Comparison of ENCODE assay signal across 12 cellular contexts in the genomic region with DNA sequence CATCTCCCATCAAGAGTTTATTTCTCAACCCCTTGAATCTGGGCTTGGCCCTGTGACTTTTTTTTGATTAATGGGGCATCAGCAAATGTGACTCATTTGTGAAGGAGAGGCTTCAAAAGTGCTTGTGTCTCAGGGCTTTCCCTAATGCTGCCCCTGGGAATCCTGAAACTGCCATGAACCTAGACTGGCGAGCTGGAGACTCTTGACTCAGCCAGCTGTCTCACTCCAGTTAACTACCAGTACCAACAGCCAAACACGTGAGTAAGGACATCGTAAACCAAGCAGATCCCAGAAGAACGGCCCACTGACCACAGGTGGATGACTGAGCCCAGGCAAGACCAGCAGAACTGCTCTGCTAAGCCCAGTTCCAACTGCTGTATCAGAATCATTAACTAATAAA.
DNase-seq lines count a peak whose midpoint lies in the region; ATAC-seq and TF ChIP-seq lines count a peak whose summit lies in the region.
"Had no signal": no experiment of that assay in that cellular context is flagged by ENCODE, and none has a peak within 500 bp of the region (broad histone marks: within the 10 kb centered on the region; RNA-seq: fewer than 3 reads in every experiment).

No MANE protein-coding gene starts in this region.

- H3K36me3 Mint-ChIP-seq in activated CD4-positive, alpha-beta T cell treated with anti-CD3 and anti-CD28 coated beads, Interleukin-2, amount 10 ng/mL, durations not matched to agents 7 days and 5 days (ENCODE audit: low read depth), result no peaks in the 10 kb centered on the region

- H3K4me3 Mint-ChIP-seq in activated CD4-positive, alpha-beta T cell treated with anti-CD3 and anti-CD28 coated beads, Interleukin-2, amount 10 ng/mL, durations not matched to agents 7 days and 5 days, result no peak overlapping the region

- no peaks in the 10 kb centered on the region for H3K27me3 Mint-ChIP-seq in activated CD4-positive, alpha-beta T cell treated with anti-CD3 and anti-CD28 coated beads, Interleukin-2, amount 10 ng/mL, durations not matched to agents 7 days and 5 days

- peak overlapping the region; percentile 51 for H3K4me2 ChIP-seq in skeletal muscle satellite cell (ENCODE audit: low read length)

- H3K27me3 ChIP-seq in GM06990 (replicated peaks; ENCODE audit: control insufficient read depth, insufficient read depth, low read length) (no peaks in the 10 kb centered on the region), skeletal muscle satellite cell (ENCODE audit: control insufficient read depth, insufficient read depth, low read length) (no peaks in the 10 kb centered on the region)
- H3K27me3 ChIP-seq: dorsolateral prefrontal cortex had no signal

- ATAC-seq in left colon, result no peak

- H3K36me3 ChIP-seq in GM06990 (ENCODE audit: control insufficient read depth, insufficient read depth, low read length) (no peaks in the 10 kb centered on the region), skeletal muscle satellite cell (ENCODE audit: insufficient read depth, low read length) (no peaks in the 10 kb centered on the region)

- H3K4me3 ChIP-seq in GM06990 (replicated peaks; ENCODE audit: low read depth, low read length) (peak overlapping the region; percentile 15), skeletal muscle satellite cell (ENCODE audit: low read length) (no peak overlapping the region)

- H3K27ac Mint-ChIP-seq in activated CD4-positive, alpha-beta T cell treated with anti-CD3 and anti-CD28 coated beads, Interleukin-2, amount 10 ng/mL, durations not matched to agents 7 days and 5 days, result no peak overlapping the region

- H3K9me3 ChIP-seq in skeletal muscle satellite cell (replicated peaks; ENCODE audit: low read length), result no peaks in the 10 kb centered on the region

- peaks cover 36% of the 10 kb centered on the region for H3K4me1 ChIP-seq in skeletal muscle satellite cell (ENCODE audit: control insufficient read depth, insufficient read depth, low read length)

- CTCF ChIA-PET in activated CD4-positive, alpha-beta T cell treated with anti-CD3 and anti-CD28 coated beads, Interleukin-2, amount 10 ng/mL, durations not matched to agents 7 days and 5 days (lab: Charles Lee), result no interaction called here

- TF ChIP-seq CTCF in GM06990 (IDR thresholded peaks at IDR 0.05; ENCODE audit: insufficient read depth, low read length, poor library complexity, severe bottlenecking), result no peak

- intact Hi-C loops in left colon (cut with DNase I, micrococcal nuclease), result no loop called here

- DNase-seq in GM06990 (ENCODE audit: extremely low read depth, insufficient read length) (peak; percentile 38), NCI-H187 treated with DMSO at 0.1 percent for 48 hours (lab: John Stamatoyannopoulos, UW) (peak; percentile 22), epithelial cell of prostate (ENCODE audit: low read depth, low spot score) (peak; percentile 81), epidermal melanocyte (ENCODE audit: insufficient read length, low spot score) (no peak), left colon (no peak)
- DNase-seq in stimulated activated CD4-positive, alpha-beta T cell treated with anti-CD3 and anti-CD28 coated beads, Interleukin-15, amount 100 ng/mL, for 24 hours, result no peak
- DNase-seq in activated CD4-positive, alpha-beta T cell treated with anti-CD3 and anti-CD28 coated beads, Interleukin-2, amount 10 ng/mL, durations not matched to agents 7 days and 5 days, result no peak
- DNase-seq: activated gamma-delta T cell treated with Interleukin-2 at 50 U/mL for 16 hours; dorsolateral prefrontal cortex; NCI-H2081 treated with DMSO at 0.1 percent for 48 hours; stimulated activated CD4-positive, alpha-beta T cell treated with anti-CD3 and anti-CD28 coated beads, Interleukin-12 subunit alpha, Interleukin-12 subunit beta, amount 100 ng/mL, for 4 hours had no signal

- POLR2A ChIA-PET in activated CD4-positive, alpha-beta T cell treated with anti-CD3 and anti-CD28 coated beads, Interleukin-2, amount 10 ng/mL, durations not matched to agents 7 days and 5 days (lab: Charles Lee), result no interaction called here

- peaks cover 4% of the 10 kb centered on the region for H3K9me3 Mint-ChIP-seq in activated CD4-positive, alpha-beta T cell treated with anti-CD3 and anti-CD28 coated beads, Interleukin-2, amount 10 ng/mL, durations not matched to agents 7 days and 5 days

- no peak overlapping the region for H3K27ac ChIP-seq in epithelial cell of prostate
- H3K27ac ChIP-seq: dorsolateral prefrontal cortex had no signal

- H3K9ac ChIP-seq in skeletal muscle satellite cell (ENCODE audit: low read depth, low read length), result no peak overlapping the region

- H3K4me1 Mint-ChIP-seq in activated CD4-positive, alpha-beta T cell treated with anti-CD3 and anti-CD28 coated beads, Interleukin-2, amount 10 ng/mL, durations not matched to agents 7 days and 5 days, result no peaks in the 10 kb centered on the region

Comparison
In these comparisons a context has a peak if more than half of its experiments do, and no peak if none do; other contexts are left out.
1. DNase-seq: peak in GM06990 (single experiment), NCI-H187 treated with DMSO at 0.1 percent for 48 hours (single experiment) and epithelial cell of prostate (single experiment); none in epidermal melanocyte (single experiment), stimulated activated CD4-positive, alpha-beta T cell treated with anti-CD3 and anti-CD28 coated beads, Interleukin-15, amount 100 ng/mL, for 24 hours (single experiment), activated CD4-positive, alpha-beta T cell treated with anti-CD3 and anti-CD28 coated beads, Interleukin-2, amount 10 ng/mL, durations not matched to agents 7 days and 5 days (single experiment) and left colon (0 of 2).